ENCODE assay signal across 1 cellular context in genomic region chr14:20578784-20579502, GRCh38.
A peak's percentile ranks its signal among the peaks of the same experiment; 100 is the strongest.
TF ChIP-seq lines count a peak whose summit lies in the region.

No MANE protein-coding gene starts in this region.

TF ChIP-seq in K562, 482 proteins besides CTCF, POLR2A, EP300 and RAD21 (continued from another document):
- no peak for TF ChIP-seq PBX2 (CRISPR knock-in tag; IDR thresholded peaks at IDR 0.05; ENCODE audit: low read depth)
- TF ChIP-seq PBX2 (tag; conservative IDR thresholded peaks at IDR 0.05; ENCODE audit: low read depth), result no peak
- peak; percentile 13; the same call in 1 of the 2 replicates for TF ChIP-seq L3MBTL2 (IDR thresholded peaks at IDR 0.05)
- no peak for TF ChIP-seq NR4A1 (CRISPR knock-in tag; IDR thresholded peaks at IDR 0.05)
- TF ChIP-seq NR4A1 (tag; IDR thresholded peaks at IDR 0.05), result 0 out of 2 replicates have a peak, but pooled peaks have one; percentile 18
- TF ChIP-seq, protein P1, sequence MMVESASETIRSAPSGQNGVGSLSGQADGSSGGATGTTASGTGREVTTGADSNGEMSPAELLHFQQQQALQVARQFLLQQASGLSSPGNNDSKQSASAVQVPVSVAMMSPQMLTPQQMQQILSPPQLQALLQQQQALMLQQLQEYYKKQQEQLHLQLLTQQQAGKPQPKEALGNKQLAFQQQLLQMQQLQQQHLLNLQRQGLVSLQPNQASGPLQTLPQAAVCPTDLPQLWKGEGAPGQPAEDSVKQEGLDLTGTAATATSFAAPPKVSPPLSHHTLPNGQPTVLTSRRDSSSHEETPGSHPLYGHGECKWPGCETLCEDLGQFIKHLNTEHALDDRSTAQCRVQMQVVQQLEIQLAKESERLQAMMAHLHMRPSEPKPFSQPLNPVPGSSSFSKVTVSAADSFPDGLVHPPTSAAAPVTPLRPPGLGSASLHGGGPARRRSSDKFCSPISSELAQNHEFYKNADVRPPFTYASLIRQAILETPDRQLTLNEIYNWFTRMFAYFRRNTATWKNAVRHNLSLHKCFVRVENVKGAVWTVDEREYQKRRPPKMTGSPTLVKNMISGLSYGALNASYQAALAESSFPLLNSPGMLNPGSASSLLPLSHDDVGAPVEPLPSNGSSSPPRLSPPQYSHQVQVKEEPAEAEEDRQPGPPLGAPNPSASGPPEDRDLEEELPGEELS (CRISPR knock-in tag; IDR thresholded peaks at IDR 0.05; ENCODE audit: borderline replicate concordance), result no peak
- TF ChIP-seq SPI1 (IDR thresholded peaks at IDR 0.05; ENCODE audit: borderline replicate concordance, low read depth, low read length), result peak; percentile 42; the same call in 1 of the 2 replicates
- TF ChIP-seq ARID1B (IDR thresholded peaks at IDR 0.05), result peak; percentile 32; the same call in 1 of the 2 replicates
- no peak for TF ChIP-seq ZNF696 (CRISPR knock-in tag; conservative IDR thresholded peaks at IDR 0.05)
- no peak for TF ChIP-seq ZNF830 (CRISPR knock-in tag; IDR thresholded peaks at IDR 0.05)
- TF ChIP-seq, protein P2, sequence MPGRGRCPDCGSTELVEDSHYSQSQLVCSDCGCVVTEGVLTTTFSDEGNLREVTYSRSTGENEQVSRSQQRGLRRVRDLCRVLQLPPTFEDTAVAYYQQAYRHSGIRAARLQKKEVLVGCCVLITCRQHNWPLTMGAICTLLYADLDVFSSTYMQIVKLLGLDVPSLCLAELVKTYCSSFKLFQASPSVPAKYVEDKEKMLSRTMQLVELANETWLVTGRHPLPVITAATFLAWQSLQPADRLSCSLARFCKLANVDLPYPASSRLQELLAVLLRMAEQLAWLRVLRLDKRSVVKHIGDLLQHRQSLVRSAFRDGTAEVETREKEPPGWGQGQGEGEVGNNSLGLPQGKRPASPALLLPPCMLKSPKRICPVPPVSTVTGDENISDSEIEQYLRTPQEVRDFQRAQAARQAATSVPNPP (IDR thresholded peaks at IDR 0.05; ENCODE audit: borderline replicate concordance, insufficient read depth, insufficient read length), result no peak
- TF ChIP-seq ZNF436 (CRISPR knock-in tag; IDR thresholded peaks at IDR 0.05), result no peak
- no peak for TF ChIP-seq RFX5 (IDR thresholded peaks at IDR 0.05; ENCODE audit: low read depth, low read length)
- TF ChIP-seq, protein P3, sequence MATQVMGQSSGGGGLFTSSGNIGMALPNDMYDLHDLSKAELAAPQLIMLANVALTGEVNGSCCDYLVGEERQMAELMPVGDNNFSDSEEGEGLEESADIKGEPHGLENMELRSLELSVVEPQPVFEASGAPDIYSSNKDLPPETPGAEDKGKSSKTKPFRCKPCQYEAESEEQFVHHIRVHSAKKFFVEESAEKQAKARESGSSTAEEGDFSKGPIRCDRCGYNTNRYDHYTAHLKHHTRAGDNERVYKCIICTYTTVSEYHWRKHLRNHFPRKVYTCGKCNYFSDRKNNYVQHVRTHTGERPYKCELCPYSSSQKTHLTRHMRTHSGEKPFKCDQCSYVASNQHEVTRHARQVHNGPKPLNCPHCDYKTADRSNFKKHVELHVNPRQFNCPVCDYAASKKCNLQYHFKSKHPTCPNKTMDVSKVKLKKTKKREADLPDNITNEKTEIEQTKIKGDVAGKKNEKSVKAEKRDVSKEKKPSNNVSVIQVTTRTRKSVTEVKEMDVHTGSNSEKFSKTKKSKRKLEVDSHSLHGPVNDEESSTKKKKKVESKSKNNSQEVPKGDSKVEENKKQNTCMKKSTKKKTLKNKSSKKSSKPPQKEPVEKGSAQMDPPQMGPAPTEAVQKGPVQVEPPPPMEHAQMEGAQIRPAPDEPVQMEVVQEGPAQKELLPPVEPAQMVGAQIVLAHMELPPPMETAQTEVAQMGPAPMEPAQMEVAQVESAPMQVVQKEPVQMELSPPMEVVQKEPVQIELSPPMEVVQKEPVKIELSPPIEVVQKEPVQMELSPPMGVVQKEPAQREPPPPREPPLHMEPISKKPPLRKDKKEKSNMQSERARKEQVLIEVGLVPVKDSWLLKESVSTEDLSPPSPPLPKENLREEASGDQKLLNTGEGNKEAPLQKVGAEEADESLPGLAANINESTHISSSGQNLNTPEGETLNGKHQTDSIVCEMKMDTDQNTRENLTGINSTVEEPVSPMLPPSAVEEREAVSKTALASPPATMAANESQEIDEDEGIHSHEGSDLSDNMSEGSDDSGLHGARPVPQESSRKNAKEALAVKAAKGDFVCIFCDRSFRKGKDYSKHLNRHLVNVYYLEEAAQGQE (CRISPR knock-in tag; IDR thresholded peaks at IDR 0.05; ENCODE audit: low read depth), result no peak
- TF ChIP-seq, protein P4, sequence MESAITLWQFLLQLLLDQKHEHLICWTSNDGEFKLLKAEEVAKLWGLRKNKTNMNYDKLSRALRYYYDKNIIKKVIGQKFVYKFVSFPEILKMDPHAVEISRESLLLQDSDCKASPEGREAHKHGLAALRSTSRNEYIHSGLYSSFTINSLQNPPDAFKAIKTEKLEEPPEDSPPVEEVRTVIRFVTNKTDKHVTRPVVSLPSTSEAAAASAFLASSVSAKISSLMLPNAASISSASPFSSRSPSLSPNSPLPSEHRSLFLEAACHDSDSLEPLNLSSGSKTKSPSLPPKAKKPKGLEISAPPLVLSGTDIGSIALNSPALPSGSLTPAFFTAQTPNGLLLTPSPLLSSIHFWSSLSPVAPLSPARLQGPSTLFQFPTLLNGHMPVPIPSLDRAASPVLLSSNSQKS (CRISPR knock-in tag; IDR thresholded peaks at IDR 0.05), result no peak
- TF ChIP-seq SMAD2 (IDR thresholded peaks at IDR 0.05; ENCODE audit: low read depth, low read length), result no peak
- 0 out of 2 replicates have a peak, but pooled peaks have one; percentile 3 for TF ChIP-seq NFIC (IDR thresholded peaks at IDR 0.05)
- TF ChIP-seq GTF2A2 (tag; IDR thresholded peaks at IDR 0.05), result no peak
- TF ChIP-seq KAT8 (IDR thresholded peaks at IDR 0.05; ENCODE audit: low read depth), result no peak
- no peak for TF ChIP-seq GATAD2A (IDR thresholded peaks at IDR 0.05)
- TF ChIP-seq, protein P5, sequence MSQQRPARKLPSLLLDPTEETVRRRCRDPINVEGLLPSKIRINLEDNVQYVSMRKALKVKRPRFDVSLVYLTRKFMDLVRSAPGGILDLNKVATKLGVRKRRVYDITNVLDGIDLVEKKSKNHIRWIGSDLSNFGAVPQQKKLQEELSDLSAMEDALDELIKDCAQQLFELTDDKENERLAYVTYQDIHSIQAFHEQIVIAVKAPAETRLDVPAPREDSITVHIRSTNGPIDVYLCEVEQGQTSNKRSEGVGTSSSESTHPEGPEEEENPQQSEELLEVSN (IDR thresholded peaks at IDR 0.05; ENCODE audit: borderline replicate concordance in 1 of 2, extremely low read depth in 1 of 2, insufficient read depth in 1 of 2, insufficient read length in 1 of 2, low read depth in 1 of 2, low read length in 1 of 2, poor library complexity in 1 of 2, severe bottlenecking in 1 of 2), result peak in 1 of 2 experiments; percentile 42
- no peak for TF ChIP-seq ZNF23 (CRISPR knock-in tag; IDR thresholded peaks at IDR 0.05)
- no peak for TF ChIP-seq ZNF274 (IDR thresholded peaks at IDR 0.05; ENCODE audit: borderline replicate concordance, low read depth, low read length)
- TF ChIP-seq NR2C2 (CRISPR knock-in tag; IDR thresholded peaks at IDR 0.05), result peak; percentile 84
- peak; percentile 88 for TF ChIP-seq NR2C2 (tag; IDR thresholded peaks at IDR 0.05)
- TF ChIP-seq TCF7L2 (IDR thresholded peaks at IDR 0.05; ENCODE audit: low read depth, low read length), result no peak
- 0 out of 2 replicates have a peak, but pooled peaks have one; percentile 18 for TF ChIP-seq CREM (IDR thresholded peaks at IDR 0.05; ENCODE audit: low read depth)
- no peak for TF ChIP-seq ZNF212 (CRISPR knock-in tag; IDR thresholded peaks at IDR 0.05)
- no peak for TF ChIP-seq XRCC4 (IDR thresholded peaks at IDR 0.05; ENCODE audit: extremely low read depth, insufficient read depth, insufficient read length)
- TF ChIP-seq ZNF143 (CRISPR knock-in tag; IDR thresholded peaks at IDR 0.05), result no peak
- no peak for TF ChIP-seq RBM14 (IDR thresholded peaks at IDR 0.05; ENCODE audit: borderline replicate concordance, insufficient read depth, low read depth, low read length)
- TF ChIP-seq POLR3G (IDR thresholded peaks at IDR 0.05; ENCODE audit: extremely low read depth, insufficient read length, insufficient replicate concordance), result no peak
- TF ChIP-seq EGR1 (conservative IDR thresholded peaks at IDR 0.05), result 0 out of 2 replicates have a peak, but pooled peaks have one; percentile 16
- no peak for TF ChIP-seq MAFK (IDR thresholded peaks at IDR 0.05; ENCODE audit: low read length)
- TF ChIP-seq RBM22 (IDR thresholded peaks at IDR 0.05; ENCODE audit: low read depth, low read length, poor library complexity, severe bottlenecking), result no peak
- TF ChIP-seq SAFB2 (IDR thresholded peaks at IDR 0.05; ENCODE audit: borderline replicate concordance, low read depth, low read length, severe bottlenecking), result no peak
